22 cellular contexts compared by ENCODE assay signal in the genomic region with DNA sequence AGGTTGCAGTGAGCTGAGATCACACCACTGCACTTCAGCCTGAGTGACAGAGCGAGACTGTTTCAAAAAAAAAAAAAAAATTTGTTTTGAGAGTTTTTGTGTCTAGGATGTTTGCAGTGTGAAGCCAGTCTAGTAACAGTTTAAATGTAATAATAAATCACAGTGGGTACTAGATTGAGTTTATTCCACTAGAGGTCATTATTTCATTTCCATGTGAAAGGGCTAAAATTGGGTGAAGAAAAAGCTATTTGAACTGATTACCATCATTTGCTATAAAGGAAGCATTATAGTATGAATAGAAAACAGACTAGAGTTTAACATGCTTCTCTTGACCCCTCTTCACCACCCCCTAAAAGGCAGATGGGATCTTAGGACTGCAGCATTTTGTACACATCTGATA. TPM values are rescaled to one million over a fixed set of nuclear protein-coding genes. Genes with fewer than 3 reads are reported as not detected.
A peak's percentile ranks its signal among the peaks of the same experiment; 100 is the strongest.
DNase-seq lines count a peak whose midpoint lies in the region; ATAC-seq and TF ChIP-seq lines count a peak whose summit lies in the region.
"Had no signal": no experiment of that assay in that cellular context is flagged by ENCODE, and none has a peak within 500 bp of the region (broad histone marks: within the 10 kb centered on the region; RNA-seq: fewer than 3 reads in every experiment).

No MANE protein-coding gene starts in this region.

- H3K4me1 Mint-ChIP-seq in osteocyte (ENCODE audit: unreplicated experiment): no peaks in the 10 kb centered on the region

- H3K27me3 ChIP-seq in effector memory CD4-positive, alpha-beta T cell (replicated peaks; ENCODE audit: control insufficient read depth, insufficient read depth, low read length, poor library complexity, severe bottlenecking): no peaks in the 10 kb centered on the region
- H3K27me3 ChIP-seq: body of pancreas, left lung, SJCRH30 had no signal

- peaks cover 12% of the 10 kb centered on the region for H3K4me1 ChIP-seq in effector memory CD4-positive, alpha-beta T cell (ENCODE audit: control insufficient read depth, insufficient read depth, low read length, poor library complexity, severe bottlenecking)
- H3K4me1 ChIP-seq: body of pancreas, left lung, SJCRH30 had no signal

- intact Hi-C loops in sciatic nerve (cut with DNase I): no loop called here

- no peak overlapping the region for H3K27ac Mint-ChIP-seq in osteocyte (ENCODE audit: unreplicated experiment)
- H3K27ac Mint-ChIP-seq: activated CD4-positive, alpha-beta T cell treated with anti-CD3 and anti-CD28 coated beads, Interleukin-2, amount 10 ng/mL, durations not matched to agents 24 days and 14 days; type B pancreatic cell had no signal

- H3K27ac ChIP-seq in effector memory CD4-positive, alpha-beta T cell (ENCODE audit: insufficient read depth, low read length, poor library complexity, severe bottlenecking): no peak overlapping the region
- H3K27ac ChIP-seq: 22Rv1, body of pancreas, left lung, SJCRH30 had no signal

- no peaks in the 10 kb centered on the region for H3K9me3 ChIP-seq in effector memory CD4-positive, alpha-beta T cell (ENCODE audit: control insufficient read depth, low read length)
- H3K9me3 ChIP-seq: body of pancreas, left lung, SJCRH30 had no signal

- DNase-seq in DMS53 (lab: John Stamatoyannopoulos, UW) (peak; percentile 7), DMS53 treated with DMSO at 0.1 percent for 48 hours (lab: John Stamatoyannopoulos, UW; ENCODE audit: unreplicated experiment) (no peak), OCI-M1 (lab: John Stamatoyannopoulos, UW) (peak; percentile 56), fibroblast of pulmonary artery (ENCODE audit: low read depth) (peak; percentile 25), osteocyte (ENCODE audit: extremely low spot score, unreplicated experiment) (no peak), NCI-H69 (lab: John Stamatoyannopoulos, UW) (no peak), sciatic nerve (ENCODE audit: low spot score) (no peak)
- no peak for DNase-seq in effector memory CD4-positive, alpha-beta T cell
- DNase-seq: activated CD4-positive, alpha-beta T cell treated with anti-CD3 and anti-CD28 coated beads, Interleukin-2, amount 10 ng/mL, durations not matched to agents 24 days and 14 days; activated naive CD4-positive, alpha-beta T cell treated with Interleukin-2 at 50 U/mL for 16 hours; body of pancreas; DND-41; KBM-7; left lung; NCI-H1436; posterior cingulate gyrus; SJCRH30; stimulated activated naive CD4-positive, alpha-beta T cell treated with Interleukin-2 at 50 U/mL for 16 hours; T-helper 9 cell had no signal

- H3K4me3 ChIP-seq in fibroblast of pulmonary artery (replicated peaks; ENCODE audit: low read depth, low read length): no peak overlapping the region
- no peak overlapping the region for H3K4me3 ChIP-seq in effector memory CD4-positive, alpha-beta T cell (ENCODE audit: insufficient read depth, low read depth, low read length, poor library complexity, severe bottlenecking)
- H3K4me3 ChIP-seq: body of pancreas, left lung, SJCRH30 had no signal

- H3K36me3 ChIP-seq in effector memory CD4-positive, alpha-beta T cell (ENCODE audit: control insufficient read depth, insufficient read depth, low read length): peaks cover 23% of the 10 kb centered on the region

- H3K27me3 Mint-ChIP-seq in osteocyte (ENCODE audit: unreplicated experiment): no peaks in the 10 kb centered on the region
- H3K27me3 Mint-ChIP-seq: activated CD4-positive, alpha-beta T cell treated with anti-CD3 and anti-CD28 coated beads, Interleukin-2, amount 10 ng/mL, durations not matched to agents 24 days and 14 days; CD4-positive, alpha-beta memory T cell; type B pancreatic cell had no signal

- H3K9me3 Mint-ChIP-seq in osteocyte (ENCODE audit: unreplicated experiment): no peaks in the 10 kb centered on the region
- H3K9me3 Mint-ChIP-seq: activated CD4-positive, alpha-beta T cell treated with anti-CD3 and anti-CD28 coated beads, Interleukin-2, amount 10 ng/mL, durations not matched to agents 24 days and 14 days; CD4-positive, alpha-beta memory T cell; type B pancreatic cell had no signal

- peak; percentile 15 for TF ChIP-seq CTCF in fibroblast of pulmonary artery (IDR thresholded peaks at IDR 0.05; ENCODE audit: low read length, missing control alignments)
- peak; percentile 31 for TF ChIP-seq CTCF in osteocyte (IDR thresholded peaks at IDR 0.05)

- no peak overlapping the region for H3K4me3 Mint-ChIP-seq in osteocyte (ENCODE audit: unreplicated experiment)
- H3K4me3 Mint-ChIP-seq: activated CD4-positive, alpha-beta T cell treated with anti-CD3 and anti-CD28 coated beads, Interleukin-2, amount 10 ng/mL, durations not matched to agents 24 days and 14 days; CD4-positive, alpha-beta memory T cell; type B pancreatic cell had no signal

- peaks cover 27% of the 10 kb centered on the region for H3K36me3 Mint-ChIP-seq in osteocyte (ENCODE audit: unreplicated experiment)

- no peak for ATAC-seq in sciatic nerve
- ATAC-seq: body of pancreas, left lung had no signal

RNA-seq across cellular contexts. Expression of a gene that starts 20.3 kb away (rescaled TPM):
- 36.2 and 37.7 TPM in 2 replicates for total RNA-seq in osteocyte
- total RNA-seq in sciatic nerve: 28.2 TPM

RNA-seq across cellular contexts. Expression of a gene that starts 31.9 kb away (rescaled TPM):
- total RNA-seq in osteocyte (14.3 and 14.6 TPM in 2 replicates), sciatic nerve (17.0 TPM)

Comparison
In these comparisons a context has a peak if more than half of its experiments do, and no peak if none do; other contexts are left out.
1. DNase-seq: peak in DMS53 (single experiment), OCI-M1 (single experiment) and fibroblast of pulmonary artery (single experiment); none in DMS53 treated with DMSO at 0.1 percent for 48 hours (single experiment), osteocyte (single experiment), NCI-H69 (single experiment), sciatic nerve (single experiment) and effector memory CD4-positive, alpha-beta T cell (0 of 3).